Comparison of ENCODE assay signal across 8 cellular contexts in genomic region chr1:15272009-15272781, GRCh38. TPM values are rescaled to one million over a fixed set of nuclear protein-coding genes. Genes with fewer than 3 reads are reported as not detected.
DNase-seq lines count a peak whose midpoint lies in the region; ATAC-seq and TF ChIP-seq lines count a peak whose summit lies in the region.

No MANE protein-coding gene starts in this region.

- peak; percentile 66 for DNase-seq in activated effector memory CD4-positive, alpha-beta T cell treated with anti-CD3 and anti-CD28 coated beads, Interleukin-2, amount 50 U/mL, for 16 hours
- DNase-seq in activated effector memory CD4-positive, alpha-beta T cell treated with Interleukin-2 at 50 U/mL for 16 hours, result no peak
- DNase-seq in MV-4-11 (lab: John Stamatoyannopoulos, UW) (peak; percentile 66), SK-MEL-5 (ENCODE audit: low read depth, low spot score) (peak; percentile 88), cardiac fibroblast (ENCODE audit: low read depth in 2 of 2) (peak; percentile 79 to 80), kidney epithelial cell (ENCODE audit: low read depth) (peak; percentile 37)
- DNase-seq in stimulated activated CD4-positive, alpha-beta T cell treated with anti-CD3 and anti-CD28 coated beads, Interleukin-2, amount 100 ng/mL, for 24 hours, result peak; percentile 37 to 44

- TF ChIP-seq CTCF in cardiac fibroblast (IDR thresholded peaks at IDR 0.05; ENCODE audit: low read depth, low read length) (peak; percentile 78), kidney epithelial cell (IDR thresholded peaks at IDR 0.05; ENCODE audit: insufficient read depth, low read length, poor library complexity, severe bottlenecking) (peak; percentile 76)

- no peaks in the 10 kb centered on the region for H3K27me3 ChIP-seq in kidney epithelial cell (ENCODE audit: control insufficient read depth, insufficient read depth, low read length)

- H3K36me3 ChIP-seq in kidney epithelial cell (ENCODE audit: control insufficient read depth, insufficient read depth, low read length), result no peaks in the 10 kb centered on the region

- in situ Hi-C loops in SK-MEL-5 (cut with HindIII; ENCODE audit: low pct_unique_long_range_greater_than_20kb, low sequenced_read_pairs), result no loop called here

- H3K4me3 ChIP-seq in cardiac fibroblast (replicated peaks in 1 of 2; ENCODE audit: low read depth in 2 of 2, low read length in 2 of 2) (no peak overlapping the region), kidney epithelial cell (ENCODE audit: low read depth, low read length) (no peak overlapping the region)

- ATAC-seq in HG03439 (IDR thresholded peaks at IDR 0.05; ENCODE audit: unreplicated experiment), result no peak

RNA-seq across cellular contexts. Expression of gene FHAD1, which starts 25.2 kb away (rescaled TPM):
- 0.16 and 0.42 TPM in 2 replicates for total RNA-seq in SK-MEL-5 (2014; rRNA removed; shearing (Covaris generic))
- 0.35 and 0.94 TPM in 2 replicates for polyA plus RNA-seq in SK-MEL-5 (2015; cell fraction: cytosol; rRNA removed)
- polyA plus RNA-seq in SK-MEL-5 (2015; cell fraction: nucleus; rRNA removed), result 0.10 TPM in 1 of 2 replicates, not detected in the other
- total RNA-seq in kidney epithelial cell, result 0.21 and 0.27 TPM in 2 replicates
